Comparison of ENCODE assay signal across 1 cellular context in genomic region chr17:36495076-36495578, GRCh38.
TF ChIP-seq lines count a peak whose summit lies in the region.

No MANE protein-coding gene starts in this region.

TF ChIP-seq in HepG2, 621 proteins besides CTCF, POLR2A, EP300 and RAD21:
- TF ChIP-seq LBX2 (CRISPR knock-in tag; IDR thresholded peaks at IDR 0.05; ENCODE audit: borderline replicate concordance) (no peak), CEBPB (IDR thresholded peaks at IDR 0.05; ENCODE audit: borderline replicate concordance, low read depth, low read length) (0 out of 2 replicates have a peak, but pooled peaks have one; percentile 22)
